ENCODE assay signal across 8 cellular contexts in genomic region chr1:107057197-107058133, GRCh38. TPM values are rescaled to one million over a fixed set of nuclear protein-coding genes. Genes with fewer than 3 reads are reported as not detected.
DNase-seq lines count a peak whose midpoint lies in the region; ATAC-seq and TF ChIP-seq lines count a peak whose summit lies in the region.

No MANE protein-coding gene starts in this region.

- H3K9me3 ChIP-seq in AG04450 (ENCODE audit: control insufficient read depth, insufficient read depth, low read length) (peaks cover 5% of the 10 kb centered on the region; the same call in 1 of the 2 replicates), endodermal cell (ENCODE audit: control insufficient read depth, low read length) (peaks cover 6% of the 10 kb centered on the region), mesodermal cell (ENCODE audit: control insufficient read depth, low read length) (no peaks in the 10 kb centered on the region)

- H3K4me1 Mint-ChIP-seq in activated CD8-positive, alpha-beta T cell treated with anti-CD3 and anti-CD28 coated beads for 36 hours (ENCODE audit: low read depth): peaks cover 22% of the 10 kb centered on the region
- H3K4me1 Mint-ChIP-seq in endodermal cell: peaks cover 20% of the 10 kb centered on the region

- peaks cover 8% of the 10 kb centered on the region for H3K36me3 ChIP-seq in endodermal cell (ENCODE audit: control insufficient read depth, insufficient read depth, low read length)
- H3K36me3 ChIP-seq in mesodermal cell (ENCODE audit: control insufficient read depth, insufficient read depth, low read length): no peaks in the 10 kb centered on the region

- peak overlapping the region; percentile 61 for H3K9ac ChIP-seq in endodermal cell (ENCODE audit: extremely low read depth, low read length, poor library complexity, severe bottlenecking)

- peaks cover 4% of the 10 kb centered on the region for H3K4me1 ChIP-seq in endodermal cell (ENCODE audit: control insufficient read depth, insufficient read depth, low read length)
- H3K4me1 ChIP-seq in mesodermal cell (ENCODE audit: control insufficient read depth, insufficient read depth, low read length, poor library complexity, severe bottlenecking): no peaks in the 10 kb centered on the region

- intact Hi-C loops in activated CD8-positive, alpha-beta T cell treated with anti-CD3 and anti-CD28 coated beads for 36 hours (cut with micrococcal nuclease): loop anchor here (5.0 kb wide), 1 partner anchor 85 kb away; the partner anchor contains the start of gene NTNG1

- ATAC-seq in GM18858 (IDR thresholded peaks at IDR 0.05; ENCODE audit: unreplicated experiment) (peak; percentile 54), HG03045 (IDR thresholded peaks at IDR 0.05; ENCODE audit: unreplicated experiment) (peak; percentile 71)
- peak; percentile 60 for ATAC-seq in activated CD8-positive, alpha-beta T cell treated with anti-CD3 and anti-CD28 coated beads for 36 hours

- DNase-seq in AG04450 (ENCODE audit: low read depth, low spot score) (peak; percentile 11), NCI-H2196 treated with DMSO at 0.1 percent for 48 hours (lab: John Stamatoyannopoulos, UW; ENCODE audit: unreplicated experiment) (peak; percentile 19), endodermal cell (peak; percentile 85)
- peak; percentile 63 for DNase-seq in activated CD8-positive, alpha-beta T cell treated with anti-CD3 and anti-CD28 coated beads for 36 hours
- DNase-seq in stimulated activated CD8-positive, alpha-beta memory T cell treated with anti-CD3 and anti-CD28 coated beads, Interleukin-4, amount 100 ng/mL, for 24 hours (ENCODE audit: low read depth): peak; percentile 35

- peak overlapping the region; percentile 31 for H3K27ac ChIP-seq in AG04450 (ENCODE audit: low read depth, low read length)
- peak overlapping the region; percentile 78 for H3K27ac ChIP-seq in endodermal cell (ENCODE audit: low read depth, low read length)
- no peak overlapping the region for H3K27ac ChIP-seq in mesodermal cell (ENCODE audit: low read depth, low read length, severe bottlenecking)

- 4 to 7% methylated on average over 30 to 50 of the region's 55 CpGs for WGBS in endodermal cell (ENCODE audit: insufficient coverage in 1 of 2, insufficient read length in 1 of 2), 2 experiments
- 1 to 3% methylated on average over 38 to 45 of the region's 55 CpGs for WGBS in mesodermal cell (ENCODE audit: insufficient coverage in 2 of 2), 2 experiments

- H3K27ac Mint-ChIP-seq in activated CD8-positive, alpha-beta T cell treated with anti-CD3 and anti-CD28 coated beads for 36 hours: peak overlapping the region; percentile 96
- H3K27ac Mint-ChIP-seq in endodermal cell: peak overlapping the region; percentile 97

- peaks cover 37% of the 10 kb centered on the region for H3K36me3 Mint-ChIP-seq in activated CD8-positive, alpha-beta T cell treated with anti-CD3 and anti-CD28 coated beads for 36 hours (ENCODE audit: low read depth)
- peaks cover 9% of the 10 kb centered on the region for H3K36me3 Mint-ChIP-seq in endodermal cell (ENCODE audit: low read depth)

- no peaks in the 10 kb centered on the region for H3K9me3 Mint-ChIP-seq in activated CD8-positive, alpha-beta T cell treated with anti-CD3 and anti-CD28 coated beads for 36 hours
- peaks cover 4% of the 10 kb centered on the region for H3K9me3 Mint-ChIP-seq in endodermal cell

- POLR2A ChIA-PET in AG04450 (lab: Yijun Ruan, JAX): no interaction called here
- POLR2A ChIA-PET in activated CD8-positive, alpha-beta T cell treated with anti-CD3 and anti-CD28 coated beads for 36 hours (lab: Charles Lee): interaction anchor here (1.0 kb wide), 1 partner anchor 9 kb away, joined by 5 read pairs; no protein-coding TSS in a partner anchor

- TF ChIP-seq CTCF in AG04450 (IDR thresholded peaks at IDR 0.05; ENCODE audit: low read depth, low read length) (no peak), endodermal cell (conservative IDR thresholded peaks at IDR 0.05) (no peak)
- TF ChIP-seq CTCF in activated CD8-positive, alpha-beta T cell treated with anti-CD3 and anti-CD28 coated beads for 36 hours (IDR thresholded peaks at IDR 0.05): no peak

- H3K27me3 ChIP-seq in AG04450 (ENCODE audit: control insufficient read depth, insufficient read depth, low read length) (no peaks in the 10 kb centered on the region), endodermal cell (ENCODE audit: control insufficient read depth, insufficient read depth, low read length, poor library complexity, severe bottlenecking) (no peaks in the 10 kb centered on the region)

- no peaks in the 10 kb centered on the region for H3K27me3 Mint-ChIP-seq in activated CD8-positive, alpha-beta T cell treated with anti-CD3 and anti-CD28 coated beads for 36 hours
- no peaks in the 10 kb centered on the region for H3K27me3 Mint-ChIP-seq in endodermal cell (ENCODE audit: insufficient read depth)

- peak overlapping the region; percentile 95 for H3K4me3 Mint-ChIP-seq in activated CD8-positive, alpha-beta T cell treated with anti-CD3 and anti-CD28 coated beads for 36 hours
- peak overlapping the region; percentile 93 for H3K4me3 Mint-ChIP-seq in endodermal cell

- H3K4me3 ChIP-seq in AG04450 (ENCODE audit: low read depth, low read length) (peak overlapping the region; percentile 94), endodermal cell (ENCODE audit: low read length) (peak overlapping the region; percentile 94), mesodermal cell (ENCODE audit: extremely low read depth, insufficient read depth, low read length, poor library complexity, severe bottlenecking) (peak overlapping the region; percentile 87)

- CTCF ChIA-PET in AG04450 (lab: Charles Lee): interaction anchor here (1.2 to 2.0 kb wide), 2 partner anchors 14 to 85 kb away, joined by 3 to 7 read pairs; no protein-coding TSS in a partner anchor
- CTCF ChIA-PET in activated CD8-positive, alpha-beta T cell treated with anti-CD3 and anti-CD28 coated beads for 36 hours (lab: Charles Lee): interaction anchor here (1.2 to 1.5 kb wide), 2 partner anchors 10 to 19 kb away, joined by 3 to 7 read pairs; no protein-coding TSS in a partner anchor

RNA-seq across cellular contexts. Expression of gene PRMT6, which starts 1.0 kb away (rescaled TPM):
- 14.1 and 14.9 TPM in 2 replicates for polyA plus RNA-seq in AG04450 (2011; rRNA removed)
- 8.2 and 8.6 TPM in 2 replicates for polyA minus RNA-seq in AG04450 (2011; rRNA and poly(A)+ RNA removed)
- 10 to 100 TPM; 19.4 to 20.7 TPM for total RNA-seq in activated CD8-positive, alpha-beta T cell treated with anti-CD3 and anti-CD28 coated beads for 36 hours
- 10 to 100 TPM; 26.0 to 27.6 TPM for total RNA-seq in endodermal cell
- polyA plus RNA-seq in endodermal cell (2013, experiment 1 of 2): 23.9 TPM
- 20.7 TPM for polyA plus RNA-seq in endodermal cell (2013, experiment 2 of 2)
- polyA plus RNA-seq in mesodermal cell (2013, experiment 1 of 2): 11.3 TPM
- polyA plus RNA-seq in mesodermal cell (2013, experiment 2 of 2): 9.7 TPM

Comparison
In these comparisons a context has a peak if more than half of its experiments do, and no peak if none do; other contexts are left out.
1. DNase-seq: peak in every context shown above with its lines; median percentile 85 in endodermal cell; 63 in activated CD8-positive, alpha-beta T cell treated with anti-CD3 and anti-CD28 coated beads for 36 hours; 35 in stimulated activated CD8-positive, alpha-beta memory T cell treated with anti-CD3 and anti-CD28 coated beads, Interleukin-4, amount 100 ng/mL, for 24 hours; 19 in NCI-H2196 treated with DMSO at 0.1 percent for 48 hours; 11 in AG04450.